ENCODE assay signal across 14 cellular contexts in the genomic region with DNA sequence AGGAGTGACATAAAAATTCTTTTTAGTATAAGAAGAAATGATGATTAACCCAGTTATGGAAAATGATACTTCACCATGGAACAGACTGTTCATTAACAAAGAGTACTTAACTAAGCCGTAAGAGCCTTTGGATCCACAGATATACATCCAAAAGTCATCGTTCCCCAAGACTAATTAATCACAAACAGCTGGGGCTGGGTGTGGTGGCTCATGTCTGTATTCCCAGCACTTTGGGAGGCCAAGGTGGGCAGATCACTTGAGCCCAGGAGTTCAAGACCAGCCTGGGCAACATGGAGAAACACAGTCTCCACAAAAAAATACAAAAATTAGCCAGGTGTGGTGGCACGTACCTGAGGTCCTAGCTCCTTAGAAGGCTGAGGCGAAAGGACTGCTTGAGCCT. TPM values are rescaled to one million over a fixed set of nuclear protein-coding genes. Genes with fewer than 3 reads are reported as not detected.
DNase-seq lines count a peak whose midpoint lies in the region; ATAC-seq and TF ChIP-seq lines count a peak whose summit lies in the region.
"Had no signal": no experiment of that assay in that cellular context is flagged by ENCODE, and none has a peak within 500 bp of the region (broad histone marks: within the 10 kb centered on the region; RNA-seq: fewer than 3 reads in every experiment).

No MANE protein-coding gene starts in this region.

- no peaks in the 10 kb centered on the region for H3K27me3 ChIP-seq in ascending aorta
- H3K27me3 ChIP-seq: adrenal gland, dorsolateral prefrontal cortex, gastrocnemius medialis had no signal

- TF ChIP-seq CTCF in ascending aorta (IDR thresholded peaks at IDR 0.05) = no peak

- no peaks in the 10 kb centered on the region for H3K9me3 ChIP-seq in ascending aorta
- H3K9me3 ChIP-seq: adrenal gland, gastrocnemius medialis had no signal

- peak overlapping the region; percentile 21 for H3K4me3 Mint-ChIP-seq in stimulated activated naive CD8-positive, alpha-beta T cell treated with anti-CD3 and anti-CD28 coated beads, Interleukin-15, Interleukin-2, amounts not matched to agents 100 ng/mL and 50 ng/mL, for 24 hours
- H3K4me3 Mint-ChIP-seq in activated naive CD8-positive, alpha-beta T cell treated with anti-CD3 and anti-CD28 coated beads, Interleukin-2, amount 50 U/mL, for 24 hours = peak overlapping the region; percentile 18
- H3K4me3 Mint-ChIP-seq in natural killer cell treated with Interleukin-12 subunit alpha and Interleukin-12 subunit beta and Interleukin-15 and Interleukin-18, amount 100 ng/mL, for 72 hours = peak overlapping the region; percentile 6

- no peak for DNase-seq in stimulated activated naive CD8-positive, alpha-beta T cell treated with anti-CD3 and anti-CD28 coated beads, Interleukin-15, Interleukin-2, amounts not matched to agents 100 U/mL and 50 U/mL, for 24 hours
- DNase-seq in activated naive CD8-positive, alpha-beta T cell treated with anti-CD3 and anti-CD28 coated beads, Interleukin-2, amount 50 U/mL, for 24 hours = no peak
- no peak for DNase-seq in natural killer cell treated with Interleukin-12 subunit alpha and Interleukin-12 subunit beta and Interleukin-15 and Interleukin-18, amount 100 ng/mL, for 72 hours (ENCODE audit: low spot score)
- DNase-seq in ascending aorta (ENCODE audit: low spot score in 2 of 2) (no peak), NCI-H2196 (lab: John Stamatoyannopoulos, UW; ENCODE audit: unreplicated experiment) (no peak), HCEC 1CT (no peak), NCI-H2171 (lab: John Stamatoyannopoulos, UW) (no peak)
- DNase-seq: adrenal gland; dorsolateral prefrontal cortex; gastrocnemius medialis; kidney glomerular epithelial cell; MM.1S; stimulated activated CD4-positive, alpha-beta T cell treated with anti-CD3 and anti-CD28 coated beads, Interleukin-12 subunit alpha, Interleukin-12 subunit beta, amount 100 ng/mL, for 4 hours had no signal

- no peaks in the 10 kb centered on the region for H3K27me3 Mint-ChIP-seq in stimulated activated naive CD8-positive, alpha-beta T cell treated with anti-CD3 and anti-CD28 coated beads, Interleukin-15, Interleukin-2, amounts not matched to agents 100 ng/mL and 50 ng/mL, for 24 hours
- H3K27me3 Mint-ChIP-seq in activated naive CD8-positive, alpha-beta T cell treated with anti-CD3 and anti-CD28 coated beads, Interleukin-2, amount 50 U/mL, for 24 hours = no peaks in the 10 kb centered on the region
- no peaks in the 10 kb centered on the region for H3K27me3 Mint-ChIP-seq in natural killer cell treated with Interleukin-12 subunit alpha and Interleukin-12 subunit beta and Interleukin-15 and Interleukin-18, amount 100 ng/mL, for 72 hours

- peak overlapping the region in 1 of 2 donors; percentile 58 for H3K27ac ChIP-seq in ascending aorta

- H3K4me1 Mint-ChIP-seq in stimulated activated naive CD8-positive, alpha-beta T cell treated with anti-CD3 and anti-CD28 coated beads, Interleukin-15, Interleukin-2, amounts not matched to agents 100 ng/mL and 50 ng/mL, for 24 hours (ENCODE audit: low read depth) = peaks cover 98% of the 10 kb centered on the region
- H3K4me1 Mint-ChIP-seq in activated naive CD8-positive, alpha-beta T cell treated with anti-CD3 and anti-CD28 coated beads, Interleukin-2, amount 50 U/mL, for 24 hours = peaks cover 94% of the 10 kb centered on the region
- H3K4me1 Mint-ChIP-seq in natural killer cell treated with Interleukin-12 subunit alpha and Interleukin-12 subunit beta and Interleukin-15 and Interleukin-18, amount 100 ng/mL, for 72 hours (ENCODE audit: low read depth in 2 of 2) = peaks cover 62 to 77% of the 10 kb centered on the region in 2 donors

- no peaks in the 10 kb centered on the region for H3K36me3 ChIP-seq in ascending aorta
- H3K36me3 ChIP-seq: adrenal gland, gastrocnemius medialis had no signal

- intact Hi-C loops in ascending aorta (cut with DNase I) = no loop called here

- H3K27ac Mint-ChIP-seq in stimulated activated naive CD8-positive, alpha-beta T cell treated with anti-CD3 and anti-CD28 coated beads, Interleukin-15, Interleukin-2, amounts not matched to agents 100 ng/mL and 50 ng/mL, for 24 hours = peak overlapping the region; percentile 92
- peak overlapping the region; percentile 95 for H3K27ac Mint-ChIP-seq in activated naive CD8-positive, alpha-beta T cell treated with anti-CD3 and anti-CD28 coated beads, Interleukin-2, amount 50 U/mL, for 24 hours
- H3K27ac Mint-ChIP-seq in natural killer cell treated with Interleukin-12 subunit alpha and Interleukin-12 subunit beta and Interleukin-15 and Interleukin-18, amount 100 ng/mL, for 72 hours = peak overlapping the region; percentile 86 to 95

- no peaks in the 10 kb centered on the region for H3K9me3 Mint-ChIP-seq in stimulated activated naive CD8-positive, alpha-beta T cell treated with anti-CD3 and anti-CD28 coated beads, Interleukin-15, Interleukin-2, amounts not matched to agents 100 ng/mL and 50 ng/mL, for 24 hours
- H3K9me3 Mint-ChIP-seq in activated naive CD8-positive, alpha-beta T cell treated with anti-CD3 and anti-CD28 coated beads, Interleukin-2, amount 50 U/mL, for 24 hours = no peaks in the 10 kb centered on the region
- no peaks in the 10 kb centered on the region for H3K9me3 Mint-ChIP-seq in natural killer cell treated with Interleukin-12 subunit alpha and Interleukin-12 subunit beta and Interleukin-15 and Interleukin-18, amount 100 ng/mL, for 72 hours

- no peak for ATAC-seq in stimulated activated naive CD8-positive, alpha-beta T cell treated with anti-CD3 and anti-CD28 coated beads, Interleukin-15, Interleukin-2, amounts not matched to agents 100 U/mL and 50 U/mL, for 24 hours
- no peak for ATAC-seq in activated naive CD8-positive, alpha-beta T cell treated with anti-CD3 and anti-CD28 coated beads, Interleukin-2, amount 50 U/mL, for 24 hours
- ATAC-seq in natural killer cell treated with Interleukin-12 subunit alpha and Interleukin-12 subunit beta and Interleukin-15 and Interleukin-18, amount 100 ng/mL, for 72 hours = no peak
- ATAC-seq: gastrocnemius medialis had no signal

- peaks cover 9% of the 10 kb centered on the region for H3K36me3 Mint-ChIP-seq in stimulated activated naive CD8-positive, alpha-beta T cell treated with anti-CD3 and anti-CD28 coated beads, Interleukin-15, Interleukin-2, amounts not matched to agents 100 ng/mL and 50 ng/mL, for 24 hours (ENCODE audit: low read depth)
- H3K36me3 Mint-ChIP-seq in activated naive CD8-positive, alpha-beta T cell treated with anti-CD3 and anti-CD28 coated beads, Interleukin-2, amount 50 U/mL, for 24 hours (ENCODE audit: low read depth) = peaks cover 12% of the 10 kb centered on the region
- H3K36me3 Mint-ChIP-seq in natural killer cell treated with Interleukin-12 subunit alpha and Interleukin-12 subunit beta and Interleukin-15 and Interleukin-18, amount 100 ng/mL, for 72 hours = no peaks in the 10 kb centered on the region

- peaks cover 5 to 47% of the 10 kb centered on the region in 2 donors for H3K4me1 ChIP-seq in ascending aorta

- no peak overlapping the region for H3K4me3 ChIP-seq in ascending aorta
- H3K4me3 ChIP-seq: adrenal gland, dorsolateral prefrontal cortex, gastrocnemius medialis had no signal

RNA-seq across cellular contexts. Expression of gene LPIN2, which starts 36.2 kb away (rescaled TPM):
- total RNA-seq in natural killer cell treated with Interleukin-12 subunit alpha and Interleukin-12 subunit beta and Interleukin-15 and Interleukin-18, amount 100 ng/mL, for 72 hours = 10 to 100 TPM; 57.8 to 80.3 TPM
- total RNA-seq in ascending aorta = 11.6 TPM
